22 cellular contexts compared by ENCODE assay signal in the genomic region with DNA sequence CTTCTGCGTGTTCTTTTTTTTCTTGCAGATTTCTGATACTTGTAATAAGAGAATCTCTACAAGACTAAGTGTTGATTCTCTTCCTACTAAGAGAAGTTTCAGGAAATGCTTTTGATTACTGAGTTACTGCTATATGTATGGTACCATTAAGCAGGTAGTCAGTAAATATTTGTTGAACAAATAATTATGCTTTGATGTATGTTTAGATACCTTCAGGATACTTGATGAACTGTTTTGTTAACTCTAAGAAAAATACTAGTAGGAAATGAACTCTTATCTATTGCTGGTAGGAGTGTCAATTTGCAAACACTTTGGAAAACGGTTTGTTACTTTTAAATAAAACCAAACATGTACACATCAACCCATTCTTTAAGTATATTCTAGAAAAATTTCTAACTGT.
DNase-seq lines count a peak whose midpoint lies in the region; ATAC-seq, FAIRE-seq and TF ChIP-seq lines count a peak whose summit lies in the region.
"Had no signal": no experiment of that assay in that cellular context is flagged by ENCODE, and none has a peak within 500 bp of the region (broad histone marks: within the 10 kb centered on the region; RNA-seq: fewer than 3 reads in every experiment).

No MANE protein-coding gene starts in this region.

- WGBS in HepG2 (ENCODE audit: low lambda C conversion rate), result 25% methylated on average over 2 of the region's 2 CpGs
- WGBS in right lobe of liver (ENCODE audit: insufficient coverage, low coverage, low lambda C conversion rate, missing lambda C conversion rate), result 50% methylated on average over 2 of the region's 2 CpGs
- 63 to 75% methylated on average over 2 of the region's 2 CpGs for WGBS in testis, 2 donors

- FAIRE-seq in HepG2 (lab: Jason Lieb, UNC), result peak; percentile 4
- FAIRE-seq: A204.1, D721Med, G401.6, GM12892, GM18507, H54, K562 had no signal

- H3K27ac Mint-ChIP-seq in nephron progenitor cell, result peak overlapping the region; percentile 1
- H3K27ac Mint-ChIP-seq: CD4-positive, alpha-beta T cell; GM23338 had no signal

- TF ChIP-seq EP300 in HepG2 (IDR thresholded peaks at IDR 0.05; ENCODE audit: low read depth in 2 of 2, low read length in 2 of 2) (peak in 1 of 2 experiments; percentile 64; a peak in 1 of 4 replicates), HepG2 (CRISPR knock-in tag; IDR thresholded peaks at IDR 0.05; ENCODE audit: borderline replicate concordance) (no peak)

- H3K4me1 ChIP-seq in HepG2 (ENCODE audit: insufficient read depth, low read length) (peaks cover 26% of the 10 kb centered on the region), right lobe of liver (no peaks in the 10 kb centered on the region), testis (no peaks in the 10 kb centered on the region)

- H3K27ac ChIP-seq in HepG2 (ENCODE audit: extremely low read length, insufficient read depth, low read length) (no peak overlapping the region), right lobe of liver (no peak overlapping the region), testis (no peak overlapping the region)
- H3K27ac ChIP-seq: C4-2B, HL-60 had no signal

- H3K4me3 ChIP-seq in HepG2 (replicated peaks in 1 of 3; ENCODE audit: insufficient read depth in 1 of 3, low read depth in 2 of 3, low read length in 3 of 3) (no peak overlapping the region), right lobe of liver (no peak overlapping the region), testis (no peak overlapping the region)
- H3K4me3 ChIP-seq: GM23338, K562 had no signal

- CTCF ChIA-PET in HepG2 (lab: Yijun Ruan, JAX; ENCODE audit: low intra/inter-chr PET ratio, low total read pairs), result no interaction called here

- H3K36me3 ChIP-seq in HepG2 (replicated peaks in 1 of 2; ENCODE audit: control insufficient read depth in 1 of 2, insufficient read depth in 2 of 2, low read length in 2 of 2), result no peaks in the 10 kb centered on the region; a peak in 1 of 5 replicates
- H3K36me3 ChIP-seq in right lobe of liver, result no peaks in the 10 kb centered on the region
- H3K36me3 ChIP-seq in testis (ENCODE audit: low read depth, missing control alignments), result no peaks in the 10 kb centered on the region

- in situ Hi-C loops in HepG2 (cut with HindIII; ENCODE audit: extremely low pct_ligation_motif_present, low pct_unique_long_range_greater_than_20kb), result no loop called here

- peak; percentile 59 for DNase-seq in HepG2 (ENCODE audit: low spot score)
- DNase-seq in right lobe of liver, result no peak
- peak; percentile 50 for DNase-seq in NCI-H69 (lab: John Stamatoyannopoulos, UW)
- DNase-seq in nephron progenitor cell, result no peak
- no peak for DNase-seq in NCI-H748 (lab: John Stamatoyannopoulos, UW; ENCODE audit: unreplicated experiment)
- DNase-seq in testis, result no peak
- no peak for DNase-seq in T1000 (lab: John Stamatoyannopoulos, UW)
- DNase-seq: ACHN; Caco-2; CD4-positive, alpha-beta T cell; HCEC 1CT; IMR-90 had no signal

- peaks cover 20% of the 10 kb centered on the region for H3K4me1 Mint-ChIP-seq in nephron progenitor cell
- H3K4me1 Mint-ChIP-seq: GM23338 had no signal

- H3K9me3 Mint-ChIP-seq in nephron progenitor cell, result peaks cover 5% of the 10 kb centered on the region
- H3K9me3 Mint-ChIP-seq: CD4-positive, alpha-beta T cell had no signal

- no TSS peak for BruUV-seq in HepG2 (replicated peaks; lab: Mats Ljungman, UMichigan)

- intact Hi-C loops in HepG2 (cut with micrococcal nuclease; ENCODE audit: unreplicated experiment) (no loop called here), right lobe of liver (cut with DNase I) (no loop called here), testis (cut with DNase I; ENCODE audit: low total_unique reads) (no loop called here)

- no peak overlapping the region for H3K4me3 Mint-ChIP-seq in nephron progenitor cell
- H3K4me3 Mint-ChIP-seq: CD4-positive, alpha-beta T cell; GM23338 had no signal

- POLR2A ChIA-PET in HepG2 (lab: Yijun Ruan, JAX), result no interaction called here

- TF ChIP-seq CTCF in HepG2 (CRISPR knock-in tag; IDR thresholded peaks at IDR 0.05), result no peak
- no peak for TF ChIP-seq CTCF in right lobe of liver (IDR thresholded peaks at IDR 0.05)
- no peak for TF ChIP-seq CTCF in nephron progenitor cell (IDR thresholded peaks at IDR 0.05)
- TF ChIP-seq CTCF in testis (IDR thresholded peaks at IDR 0.05), result no peak

- H3K9me3 ChIP-seq in HepG2 (ENCODE audit: low read length) (no peaks in the 10 kb centered on the region), right lobe of liver (no peaks in the 10 kb centered on the region), testis (no peaks in the 10 kb centered on the region)

- peaks cover 16% of the 10 kb centered on the region for H3K36me3 Mint-ChIP-seq in nephron progenitor cell (ENCODE audit: low read depth)

- peak overlapping the region; percentile 49 for H3K4me2 ChIP-seq in HepG2 (ENCODE audit: low read depth, low read length)
- H3K4me2 ChIP-seq: GM23338 had no signal

- H3K27me3 Mint-ChIP-seq in nephron progenitor cell (ENCODE audit: low read depth, poor library complexity), result no peaks in the 10 kb centered on the region
- H3K27me3 Mint-ChIP-seq: CD4-positive, alpha-beta T cell had no signal

- H3K27me3 ChIP-seq in HepG2 (ENCODE audit: control insufficient read depth in 1 of 2, insufficient read depth in 2 of 2, low read length in 2 of 2) (no peaks in the 10 kb centered on the region), right lobe of liver (no peaks in the 10 kb centered on the region), testis (no peaks in the 10 kb centered on the region)

- no peak overlapping the region for H3K9ac ChIP-seq in HepG2 (ENCODE audit: insufficient read depth, low read depth, low read length)

- ATAC-seq in HepG2, result peak; percentile 80
- ATAC-seq in right lobe of liver, result no peak
- ATAC-seq: GM23338, K562 had no signal

- H3K79me2 ChIP-seq in HepG2 (ENCODE audit: insufficient read depth, low read length), result peaks cover 33% of the 10 kb centered on the region

- TF ChIP-seq RAD21 in HepG2 (CRISPR knock-in tag; IDR thresholded peaks at IDR 0.05), result no peak

- H4K20me1 ChIP-seq in HepG2 (ENCODE audit: insufficient read depth, low read length), result peaks cover 72% of the 10 kb centered on the region

- H2AFZ ChIP-seq in HepG2 (ENCODE audit: low read length), result no peak overlapping the region
- H2AFZ ChIP-seq: GM23338 had no signal

- TF ChIP-seq POLR2A in HepG2 (IDR thresholded peaks at IDR 0.05; ENCODE audit: insufficient read depth in 1 of 2, low read depth in 2 of 2, low read length in 2 of 2), result no peak
- no peak for TF ChIP-seq POLR2A in right lobe of liver (IDR thresholded peaks at IDR 0.05)
- no peak for TF ChIP-seq POLR2A in testis (IDR thresholded peaks at IDR 0.05)

TF ChIP-seq in HepG2, 621 proteins besides CTCF, POLR2A, EP300 and RAD21 (continues in another document):
- TF ChIP-seq SMAD3 (CRISPR knock-in tag; IDR thresholded peaks at IDR 0.05) (0 out of 2 replicates have a peak, but pooled peaks have one; percentile 26), MIER3 (CRISPR knock-in tag; IDR thresholded peaks at IDR 0.05; ENCODE audit: borderline replicate concordance) (peak; percentile 35; the same call in 1 of the 2 replicates), ZNF747 (CRISPR knock-in tag; IDR thresholded peaks at IDR 0.05; ENCODE audit: borderline replicate concordance) (no peak), MAZ (IDR thresholded peaks at IDR 0.05; ENCODE audit: borderline replicate concordance, low read depth, low read length) (no peak), MAZ (CRISPR knock-in tag; IDR thresholded peaks at IDR 0.05; ENCODE audit: low read depth) (no peak), IRF2 (CRISPR knock-in tag; IDR thresholded peaks at IDR 0.05) (no peak), ZNF468 (CRISPR knock-in tag; IDR thresholded peaks at IDR 0.05) (no peak), HDAC2 (CRISPR knock-in tag; IDR thresholded peaks at IDR 0.05) (peak; percentile 67; the same call in 1 of the 2 replicates), ZC3H4 (CRISPR knock-in tag; IDR thresholded peaks at IDR 0.05; ENCODE audit: borderline replicate concordance) (no peak)
- TF ChIP-seq, protein P1, sequence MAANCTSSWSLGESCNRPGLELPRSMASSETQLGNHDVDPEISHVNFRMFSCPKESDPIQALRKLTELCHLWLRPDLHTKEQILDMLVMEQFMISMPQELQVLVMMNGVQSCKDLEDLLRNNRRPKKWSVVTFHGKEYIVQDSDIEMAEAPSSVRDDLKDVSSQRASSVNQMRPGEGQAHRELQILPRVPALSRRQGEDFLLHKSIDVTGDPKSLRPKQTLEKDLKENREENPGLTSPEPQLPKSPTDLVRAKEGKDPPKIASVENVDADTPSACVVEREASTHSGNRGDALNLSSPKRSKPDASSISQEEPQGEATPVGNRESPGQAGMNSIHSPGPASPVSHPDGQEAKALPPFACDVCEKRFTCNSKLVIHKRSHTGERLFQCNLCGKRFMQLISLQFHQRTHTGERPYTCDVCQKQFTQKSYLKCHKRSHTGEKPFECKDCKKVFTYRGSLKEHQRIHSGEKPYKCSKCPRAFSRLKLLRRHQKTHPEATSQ (CRISPR knock-in tag; IDR thresholded peaks at IDR 0.05; ENCODE audit: borderline replicate concordance), result no peak
- TF ChIP-seq, protein P2, sequence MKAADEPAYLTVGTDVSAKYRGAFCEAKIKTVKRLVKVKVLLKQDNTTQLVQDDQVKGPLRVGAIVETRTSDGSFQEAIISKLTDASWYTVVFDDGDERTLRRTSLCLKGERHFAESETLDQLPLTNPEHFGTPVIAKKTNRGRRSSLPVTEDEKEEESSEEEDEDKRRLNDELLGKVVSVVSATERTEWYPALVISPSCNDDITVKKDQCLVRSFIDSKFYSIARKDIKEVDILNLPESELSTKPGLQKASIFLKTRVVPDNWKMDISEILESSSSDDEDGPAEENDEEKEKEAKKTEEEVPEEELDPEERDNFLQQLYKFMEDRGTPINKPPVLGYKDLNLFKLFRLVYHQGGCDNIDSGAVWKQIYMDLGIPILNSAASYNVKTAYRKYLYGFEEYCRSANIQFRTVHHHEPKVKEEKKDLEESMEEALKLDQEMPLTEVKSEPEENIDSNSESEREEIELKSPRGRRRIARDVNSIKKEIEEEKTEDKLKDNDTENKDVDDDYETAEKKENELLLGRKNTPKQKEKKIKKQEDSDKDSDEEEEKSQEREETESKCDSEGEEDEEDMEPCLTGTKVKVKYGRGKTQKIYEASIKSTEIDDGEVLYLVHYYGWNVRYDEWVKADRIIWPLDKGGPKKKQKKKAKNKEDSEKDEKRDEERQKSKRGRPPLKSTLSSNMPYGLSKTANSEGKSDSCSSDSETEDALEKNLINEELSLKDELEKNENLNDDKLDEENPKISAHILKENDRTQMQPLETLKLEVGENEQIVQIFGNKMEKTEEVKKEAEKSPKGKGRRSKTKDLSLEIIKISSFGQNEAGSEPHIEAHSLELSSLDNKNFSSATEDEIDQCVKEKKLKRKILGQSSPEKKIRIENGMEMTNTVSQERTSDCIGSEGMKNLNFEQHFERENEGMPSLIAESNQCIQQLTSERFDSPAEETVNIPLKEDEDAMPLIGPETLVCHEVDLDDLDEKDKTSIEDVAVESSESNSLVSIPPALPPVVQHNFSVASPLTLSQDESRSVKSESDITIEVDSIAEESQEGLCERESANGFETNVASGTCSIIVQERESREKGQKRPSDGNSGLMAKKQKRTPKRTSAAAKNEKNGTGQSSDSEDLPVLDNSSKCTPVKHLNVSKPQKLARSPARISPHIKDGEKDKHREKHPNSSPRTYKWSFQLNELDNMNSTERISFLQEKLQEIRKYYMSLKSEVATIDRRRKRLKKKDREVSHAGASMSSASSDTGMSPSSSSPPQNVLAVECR (CRISPR knock-in tag; IDR thresholded peaks at IDR 0.05; ENCODE audit: borderline replicate concordance), result no peak

Comparison
In these comparisons a context has a peak if more than half of its experiments do, and no peak if none do; other contexts are left out.
1. DNase-seq: peak in HepG2 (single experiment) and NCI-H69 (single experiment); none in right lobe of liver (0 of 3), nephron progenitor cell (single experiment), NCI-H748 (single experiment), testis (single experiment) and T1000 (single experiment).